6 cellular contexts compared by ENCODE assay signal in the genomic region with DNA sequence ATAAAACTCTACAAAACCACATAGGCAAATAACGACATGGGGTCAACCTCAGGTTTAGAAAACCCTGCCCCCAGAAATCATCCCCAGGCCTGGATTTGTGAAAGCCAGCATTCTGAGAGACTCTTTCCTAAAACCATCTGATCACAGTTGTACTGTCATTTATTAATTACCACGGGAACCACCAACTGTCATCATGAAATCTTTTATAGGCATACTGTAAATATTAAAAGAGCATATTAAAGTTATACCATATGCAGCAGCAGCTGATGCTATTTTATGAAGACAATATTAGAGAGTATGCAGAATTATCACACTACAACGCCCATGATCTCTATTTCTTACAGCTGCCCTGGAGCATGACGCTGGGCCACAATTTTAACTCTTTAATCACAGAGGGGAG. TPM values are rescaled to one million over a fixed set of nuclear protein-coding genes. Genes with fewer than 3 reads are reported as not detected.
"Had no signal": no experiment of that assay in that cellular context is flagged by ENCODE, and none has a peak within 500 bp of the region (broad histone marks: within the 10 kb centered on the region; RNA-seq: fewer than 3 reads in every experiment).

No MANE protein-coding gene starts in this region.

- H3K4me3 Mint-ChIP-seq: H9 had no signal

- H3K27ac ChIP-seq: GM23248 had no signal

- H3K4me3 ChIP-seq: GM23248, K562 had no signal

- ATAC-seq: K562 had no signal

- DNase-seq: GM23248, H9, HCEC 1CT, IMR-90 had no signal

- H3K9ac ChIP-seq: GM23248 had no signal

- H3K27ac Mint-ChIP-seq: H9 had no signal

RNA-seq across cellular contexts. Expression of a gene that starts 20.3 kb away (rescaled TPM):
- total RNA-seq: GM23248, HT-29, IMR-90, K562 had no signal
- polyA plus RNA-seq: GM23248, IMR-90, K562 had no signal
